ENCODE assay signal across 12 cellular contexts in the genomic region with DNA sequence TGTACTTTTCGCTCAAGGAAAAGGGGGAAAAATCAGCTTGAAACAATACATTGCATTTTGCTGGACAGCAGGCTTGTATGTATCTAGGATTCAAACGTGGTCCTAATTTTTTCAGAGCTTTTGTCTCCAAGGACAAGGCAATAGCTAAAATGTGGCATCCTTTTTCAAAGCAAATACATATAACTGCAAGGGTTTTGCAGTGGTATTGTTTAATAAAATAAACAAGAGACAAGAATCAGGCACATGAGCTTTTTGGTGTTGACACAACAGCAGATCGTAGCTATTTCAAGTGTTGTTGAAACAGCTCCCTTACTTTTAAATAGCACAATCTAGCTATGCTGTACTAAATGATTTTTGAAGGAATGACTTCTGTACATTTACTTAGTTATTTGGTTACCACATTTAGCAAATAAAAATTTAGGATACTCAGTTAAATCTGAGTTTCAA.
DNase-seq lines count a peak whose midpoint lies in the region; ATAC-seq, FAIRE-seq and TF ChIP-seq lines count a peak whose summit lies in the region.
"Had no signal": no experiment of that assay in that cellular context is flagged by ENCODE, and none has a peak within 500 bp of the region (broad histone marks: within the 10 kb centered on the region; RNA-seq: fewer than 3 reads in every experiment).

No MANE protein-coding gene starts in this region.

- H2BK12ac ChIP-seq in H1 (ENCODE audit: low read depth, low read length) = 0 out of 2 replicates have a peak overlapping the region, but pooled peaks have one; percentile 0

- no peak overlapping the region for H2AK5ac ChIP-seq in H1 (ENCODE audit: low read depth, low read length)

- CTCF ChIA-PET in H1 (lab: Charles Lee; ENCODE audit: partially characterized antibody) = interaction anchor here (1.0 to 1.6 kb wide), 6 partner anchors 9 to 301 kb away, joined by 3 to 4 read pairs (median 4); no protein-coding TSS in a partner anchor

- no peak overlapping the region for H4K5ac ChIP-seq in H1 (ENCODE audit: insufficient read length, low read depth, low read length)

- H3K36me3 ChIP-seq in HUES6 (ENCODE audit: control insufficient read depth, insufficient read depth, low read length) = no peaks in the 10 kb centered on the region
- H3K36me3 ChIP-seq in H1 (ENCODE audit: control insufficient read depth in 2 of 4, insufficient read depth in 4 of 4, low read length in 3 of 4) = no peaks in the 10 kb centered on the region
- H3K36me3 ChIP-seq: ovary had no signal

- no peak overlapping the region for H3K56ac ChIP-seq in H1 (replicated peaks; ENCODE audit: insufficient read length, low read depth, low read length)

- H2AFZ ChIP-seq in H1 (ENCODE audit: low read length) = peak overlapping the region; percentile 74

- no peak for FAIRE-seq in H1 (lab: Jason Lieb, UNC)

- H3K9me3 ChIP-seq in HUES6 (ENCODE audit: control insufficient read depth, insufficient read depth, low read depth, low read length) (no peaks in the 10 kb centered on the region), H1 (ENCODE audit: insufficient read depth in 2 of 2, low read depth in 1 of 2, low read length in 1 of 2) (no peaks in the 10 kb centered on the region)
- H3K9me3 ChIP-seq: ovary had no signal

- H3K23me2 ChIP-seq in H1 (ENCODE audit: low read depth, low read length) = peaks cover 6% of the 10 kb centered on the region

- TF ChIP-seq POLR2A in H1 (IDR thresholded peaks at IDR 0.05; ENCODE audit: control extremely low read depth in 1 of 2, low read depth in 2 of 2, low read length in 2 of 2) (no peak), erythroblast (IDR thresholded peaks at IDR 0.05; ENCODE audit: low read length) (no peak)

- POLR2A ChIA-PET in H1 (lab: Charles Lee; ENCODE audit: partially characterized antibody) = interaction anchor here (1.2 kb wide), 1 partner anchor 38 kb away, joined by 3 read pairs; no protein-coding TSS in a partner anchor

- no peak for TF ChIP-seq CTCF in H1 (IDR thresholded peaks at IDR 0.05; ENCODE audit: control extremely low read depth in 1 of 3, insufficient read depth in 1 of 3, low read depth in 1 of 3, low read length in 3 of 3)

- DNase-seq in NCI-H748 treated with DMSO at 0.1 percent for 48 hours (lab: John Stamatoyannopoulos, UW) (peak; percentile 42), H1 (ENCODE audit: low read depth in 1 of 2, low spot score in 2 of 2) (no peak), pons (ENCODE audit: low spot score) (peak; percentile 24), COLO668 (lab: John Stamatoyannopoulos, UW; ENCODE audit: unreplicated experiment) (no peak), erythroblast (lab: John Stamatoyannopoulos, UW) (no peak)
- no peak for DNase-seq in stimulated activated CD4-positive, alpha-beta T cell treated with anti-CD3 and anti-CD28 coated beads, Interleukin-4, amount 100 ng/mL, for 4 hours
- DNase-seq: activated CD4-positive, alpha-beta T cell treated with anti-CD3 and anti-CD28 coated beads for 48 hours; CD4-positive, alpha-beta T cell; ovary; stimulated activated CD4-positive, alpha-beta T cell treated with anti-CD3 and anti-CD28 coated beads, Interleukin-4, amount 100 ng/mL, for 24 hours had no signal

- H3K27me3 ChIP-seq in HUES6 (ENCODE audit: control insufficient read depth, insufficient read depth, low read length) = no peaks in the 10 kb centered on the region
- H3K27me3 ChIP-seq in H1 (replicated peaks in 1 of 4; ENCODE audit: control insufficient read depth in 3 of 4, extremely low read depth in 1 of 4, insufficient read depth in 3 of 4, low read length in 3 of 4) = no peaks in the 10 kb centered on the region
- H3K27me3 ChIP-seq: ovary had no signal

- H2BK120ac ChIP-seq in H1 (replicated peaks; ENCODE audit: low read depth, low read length) = peak overlapping the region; percentile 44

- 0 out of 2 replicates have a peak overlapping the region, but pooled peaks have one; percentile 45 for H3K4me3 ChIP-seq in HUES6 (ENCODE audit: low read depth, low read length)
- peak overlapping the region in 1 of 4 experiments; percentile 45; a peak in 2 of 8 replicates for H3K4me3 ChIP-seq in H1 (ENCODE audit: extremely low read depth in 1 of 4, insufficient read depth in 2 of 4, low read depth in 3 of 4, low read length in 4 of 4)
- H3K4me3 ChIP-seq: ovary had no signal

- H3K4me1 ChIP-seq in HUES6 (ENCODE audit: control insufficient read depth, insufficient read depth, low read length) (peaks cover 15% of the 10 kb centered on the region), H1 (replicated peaks in 1 of 4; ENCODE audit: control insufficient read depth in 3 of 4, insufficient read depth in 4 of 4, low read length in 3 of 4) (peaks cover 5 to 16% (median 13%) of the 10 kb centered on the region in 4 experiments; a peak in 6 of 7 replicates)

- no peak overlapping the region for H2BK20ac ChIP-seq in H1 (ENCODE audit: low read length)

- 0 out of 2 replicates have a peak overlapping the region, but pooled peaks have one; percentile 84 for H2BK5ac ChIP-seq in H1 (ENCODE audit: low read depth, low read length)

- ATAC-seq in GM21515 (IDR thresholded peaks at IDR 0.05; ENCODE audit: unreplicated experiment) = no peak

- no peaks in the 10 kb centered on the region for H3K79me1 ChIP-seq in H1 (ENCODE audit: low read depth, low read length)

- no peak overlapping the region for H3K4ac ChIP-seq in H1 (replicated peaks; ENCODE audit: insufficient read length, low read depth, low read length)

- no peak overlapping the region for H3K23ac ChIP-seq in H1 (ENCODE audit: insufficient read length)

- no peaks in the 10 kb centered on the region for H3K79me2 ChIP-seq in H1 (ENCODE audit: control insufficient read depth in 1 of 2, insufficient read depth in 2 of 2, low read length in 2 of 2)

- H4K91ac ChIP-seq in H1 (replicated peaks; ENCODE audit: insufficient read length, low read length) = no peak overlapping the region

- H2BK15ac ChIP-seq in H1 (ENCODE audit: low read length) = no peak overlapping the region

- no peaks in the 10 kb centered on the region for H4K20me1 ChIP-seq in H1 (replicated peaks in 1 of 2; ENCODE audit: control insufficient read depth in 1 of 2, insufficient read depth in 2 of 2, low read length in 2 of 2)

- no peak for TF ChIP-seq EP300 in H1 (IDR thresholded peaks at IDR 0.05; ENCODE audit: borderline replicate concordance in 1 of 2, low read depth in 2 of 2, low read length in 2 of 2)

- H3K27ac ChIP-seq in HUES6 (ENCODE audit: low read depth, low read length) (no peak overlapping the region), H1 (ENCODE audit: low read depth, low read length) (no peak overlapping the region; the same call in 1 of the 2 replicates)
- H3K27ac ChIP-seq: ovary had no signal

- H3K9ac ChIP-seq in HUES6 (ENCODE audit: low read length) = no peak overlapping the region
- H3K9ac ChIP-seq in H1 (replicated peaks in 1 of 4; ENCODE audit: extremely low read depth in 1 of 4, low read depth in 3 of 4, low read length in 3 of 4) = peak overlapping the region in 1 of 4 experiments; percentile 33; a peak in 1 of 7 replicates

- no peak overlapping the region for H4K8ac ChIP-seq in H1 (ENCODE audit: extremely low read depth, insufficient read depth, low read length)

- TF ChIP-seq RAD21 in H1 (IDR thresholded peaks at IDR 0.05 in 1 of 2, conservative IDR thresholded peaks at IDR 0.05 in 1 of 2; ENCODE audit: low read depth in 2 of 2, low read length in 2 of 2) = no peak

- H3K18ac ChIP-seq in H1 (ENCODE audit: extremely low read depth, low read length) = no peak overlapping the region; the same call in 1 of the 2 replicates

- peak overlapping the region; percentile 71 to 82 for H3K4me2 ChIP-seq in H1 (ENCODE audit: insufficient read depth in 1 of 2, low read depth in 2 of 2, low read length in 2 of 2)

- 49% methylated on average over 3 of the region's 3 CpGs; no CpG with 5 or more reads in 1 of the 2 experiments for WGBS in H1 (ENCODE audit: extremely low coverage in 1 of 2, insufficient coverage in 1 of 2, insufficient read length in 1 of 2, insufficient replicate concordance in 2 of 2, low coverage in 1 of 2, low lambda C conversion rate in 2 of 2, missing lambda C conversion rate in 1 of 2), 2 experiments

- H3K14ac ChIP-seq in H1 (ENCODE audit: insufficient read length) = no peak overlapping the region

TF ChIP-seq in H1, 55 proteins besides CTCF, POLR2A, EP300 and RAD21:
- TF ChIP-seq, protein P1, sequence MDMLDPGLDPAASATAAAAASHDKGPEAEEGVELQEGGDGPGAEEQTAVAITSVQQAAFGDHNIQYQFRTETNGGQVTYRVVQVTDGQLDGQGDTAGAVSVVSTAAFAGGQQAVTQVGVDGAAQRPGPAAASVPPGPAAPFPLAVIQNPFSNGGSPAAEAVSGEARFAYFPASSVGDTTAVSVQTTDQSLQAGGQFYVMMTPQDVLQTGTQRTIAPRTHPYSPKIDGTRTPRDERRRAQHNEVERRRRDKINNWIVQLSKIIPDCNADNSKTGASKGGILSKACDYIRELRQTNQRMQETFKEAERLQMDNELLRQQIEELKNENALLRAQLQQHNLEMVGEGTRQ (IDR thresholded peaks at IDR 0.05; ENCODE audit: low read length) = no peak
- TF ChIP-seq GABPA (IDR thresholded peaks at IDR 0.05; ENCODE audit: borderline replicate concordance, insufficient read depth, low read length) (no peak), BACH1 (IDR thresholded peaks at IDR 0.05; ENCODE audit: low read length) (no peak), SP4 (IDR thresholded peaks at IDR 0.05; ENCODE audit: low read length) (no peak), MAFK (IDR thresholded peaks at IDR 0.05; ENCODE audit: low read depth, low read length) (no peak), ASH2L (IDR thresholded peaks at IDR 0.05; ENCODE audit: low read length) (peak; percentile 6), SIX5 (IDR thresholded peaks at IDR 0.05; ENCODE audit: low read depth, low read length) (no peak), KDM4A (IDR thresholded peaks at IDR 0.05; ENCODE audit: low read depth, low read length, severe bottlenecking) (no peak)

Comparison
In these comparisons a context has a peak if more than half of its experiments do, and no peak if none do; other contexts are left out.
1. DNase-seq: peak in NCI-H748 treated with DMSO at 0.1 percent for 48 hours (single experiment) and pons (single experiment); none in H1 (0 of 2), COLO668 (single experiment), stimulated activated CD4-positive, alpha-beta T cell treated with anti-CD3 and anti-CD28 coated beads, Interleukin-4, amount 100 ng/mL, for 4 hours (0 of 2) and erythroblast (0 of 2).